Comparison of ENCODE assay signal across 1 cellular context in genomic region chr12:53287741-53288216, GRCh38.
A peak's percentile ranks its signal among the peaks of the same experiment; 100 is the strongest.
TF ChIP-seq lines count a peak whose summit lies in the region.

No MANE protein-coding gene starts in this region.

TF ChIP-seq in SK-N-SH, 30 proteins besides CTCF, POLR2A, EP300 and RAD21 (continued from another document):
- TF ChIP-seq EZH2phosphoT487 (IDR thresholded peaks at IDR 0.05; ENCODE audit: borderline replicate concordance, low read depth) (no peak), JUND (IDR thresholded peaks at IDR 0.05) (no peak), MAX (IDR thresholded peaks at IDR 0.05; ENCODE audit: low read depth) (no peak), NRF1 (IDR thresholded peaks at IDR 0.05; ENCODE audit: low read depth, low read length) (no peak), SMC3 (IDR thresholded peaks at IDR 0.05; ENCODE audit: low read depth, low read length) (peak; percentile 90), GATA2 (CRISPR knock-in tag; IDR thresholded peaks at IDR 0.05) (no peak)
TF ChIP-seq in SK-N-SH: peak in this region for 1.
